In genomic region chrX:110097920-110098319, GRCh38 we compare ENCODE assay signal across 20 cellular contexts.
DNase-seq lines count a peak whose midpoint lies in the region; ATAC-seq and TF ChIP-seq lines count a peak whose summit lies in the region.
"Had no signal": no experiment of that assay in that cellular context is flagged by ENCODE, and none has a peak within 500 bp of the region (broad histone marks: within the 10 kb centered on the region; RNA-seq: fewer than 3 reads in every experiment).

No MANE protein-coding gene starts in this region.

- DNase-seq in DMS53 (lab: John Stamatoyannopoulos, UW) (peak; percentile 11), DMS53 treated with DMSO at 0.1 percent for 48 hours (lab: John Stamatoyannopoulos, UW; ENCODE audit: unreplicated experiment) (no peak), left ventricle myocardium inferior (no peak), right cardiac atrium (no peak), NCI-H69 (lab: John Stamatoyannopoulos, UW) (peak; percentile 56), CD1c-positive myeloid dendritic cell (ENCODE audit: extremely low spot score) (no peak)
- DNase-seq in CD8-positive, alpha-beta T cell = no peak
- DNase-seq: CD4-positive, CD25-positive, alpha-beta regulatory T cell; GF-D8; GM23248; HCEC 1CT; MG63; NCI-H1048; NCI-H1694 treated with DMSO at 0.1 percent for 48 hours; NCI-H2171; NCI-H446 treated with DMSO at 0.1 percent for 48 hours had no signal

- H3K9me3 ChIP-seq in left ventricle myocardium inferior (replicated peaks) = no peaks in the 10 kb centered on the region
- H3K9me3 ChIP-seq in right cardiac atrium (ENCODE audit: control insufficient read depth, low read length) = no peaks in the 10 kb centered on the region
- H3K9me3 ChIP-seq in CD8-positive, alpha-beta T cell (ENCODE audit: low read length) = no peaks in the 10 kb centered on the region
- H3K9me3 ChIP-seq: MG63 had no signal

- peak overlapping the region; percentile 16 for H3K27ac ChIP-seq in left ventricle myocardium inferior (replicated peaks)
- H3K27ac ChIP-seq in right cardiac atrium (ENCODE audit: low read length) = no peak overlapping the region
- no peak overlapping the region for H3K27ac ChIP-seq in CD8-positive, alpha-beta T cell (ENCODE audit: low read depth, low read length)
- H3K27ac ChIP-seq: 22Rv1, GM23248, HL-60 had no signal

- no peaks in the 10 kb centered on the region for H3K27me3 Mint-ChIP-seq in CD8-positive, alpha-beta T cell (ENCODE audit: low read depth)
- H3K27me3 Mint-ChIP-seq: B cell; CD4-positive, CD25-positive, alpha-beta regulatory T cell had no signal

- H3K4me1 ChIP-seq in left ventricle myocardium inferior (peaks cover 12% of the 10 kb centered on the region), right cardiac atrium (ENCODE audit: control insufficient read depth, insufficient read depth, low read length) (no peaks in the 10 kb centered on the region)
- no peaks in the 10 kb centered on the region for H3K4me1 ChIP-seq in CD8-positive, alpha-beta T cell (ENCODE audit: insufficient read depth, low read length)

- intact Hi-C loops in left ventricle myocardium inferior (cut with micrococcal nuclease) = no loop called here
- intact Hi-C loops in right cardiac atrium (cut with DNase I) = no loop called here
- intact Hi-C loops in CD8-positive, alpha-beta T cell (cut with DNase I, micrococcal nuclease) = no loop called here

- H3K9me3 Mint-ChIP-seq in CD8-positive, alpha-beta T cell = no peaks in the 10 kb centered on the region

- H3K27ac Mint-ChIP-seq in CD8-positive, alpha-beta T cell = no peak overlapping the region
- H3K27ac Mint-ChIP-seq: B cell; CD4-positive, CD25-positive, alpha-beta regulatory T cell had no signal

- CTCF ChIA-PET in CD8-positive, alpha-beta T cell (lab: Charles Lee) = no interaction called here

- H3K4me3 Mint-ChIP-seq in CD8-positive, alpha-beta T cell = no peak overlapping the region
- H3K4me3 Mint-ChIP-seq: B cell; CD4-positive, CD25-positive, alpha-beta regulatory T cell had no signal

- no peak for TF ChIP-seq CTCF in left ventricle myocardium inferior (IDR thresholded peaks at IDR 0.05; ENCODE audit: borderline replicate concordance)
- no peak for TF ChIP-seq CTCF in CD8-positive, alpha-beta T cell (IDR thresholded peaks at IDR 0.05)

- no peak for TF ChIP-seq POLR2A in GM18505 (IDR thresholded peaks at IDR 0.05; ENCODE audit: borderline replicate concordance, extremely low read depth, insufficient read depth, insufficient read length)

- H3K36me3 ChIP-seq in left ventricle myocardium inferior = no peaks in the 10 kb centered on the region
- no peaks in the 10 kb centered on the region for H3K36me3 ChIP-seq in CD8-positive, alpha-beta T cell (ENCODE audit: insufficient read depth, low read length)
- H3K36me3 ChIP-seq: MG63 had no signal

- H3K36me3 Mint-ChIP-seq in CD8-positive, alpha-beta T cell = peaks cover 17% of the 10 kb centered on the region

- no peaks in the 10 kb centered on the region for H3K27me3 ChIP-seq in left ventricle myocardium inferior (ENCODE audit: low read depth)
- no peaks in the 10 kb centered on the region for H3K27me3 ChIP-seq in right cardiac atrium (ENCODE audit: control insufficient read depth, insufficient read depth)
- H3K27me3 ChIP-seq in CD8-positive, alpha-beta T cell (ENCODE audit: insufficient read depth, low read length) = no peaks in the 10 kb centered on the region
- H3K27me3 ChIP-seq: MG63 had no signal

- ATAC-seq in right cardiac atrium (no peak), GM18505 (IDR thresholded peaks at IDR 0.05; ENCODE audit: unreplicated experiment) (no peak)
- ATAC-seq in CD8-positive, alpha-beta T cell = no peak

- H3K4me3 ChIP-seq in left ventricle myocardium inferior (no peak overlapping the region), right cardiac atrium (ENCODE audit: low read length) (no peak overlapping the region)
- H3K4me3 ChIP-seq in CD8-positive, alpha-beta T cell (ENCODE audit: low read depth, low read length) = no peak overlapping the region
- H3K4me3 ChIP-seq: GM23248, MG63 had no signal

- H3K4me1 Mint-ChIP-seq in CD8-positive, alpha-beta T cell (ENCODE audit: low read depth) = peaks cover 5% of the 10 kb centered on the region

- POLR2A ChIA-PET in CD8-positive, alpha-beta T cell (lab: Charles Lee) = no interaction called here

Comparison
In these comparisons a context has a peak if more than half of its experiments do, and no peak if none do; other contexts are left out.
1. DNase-seq: peak in DMS53 (single experiment) and NCI-H69 (single experiment); none in DMS53 treated with DMSO at 0.1 percent for 48 hours (single experiment), left ventricle myocardium inferior (single experiment), right cardiac atrium (0 of 3), CD1c-positive myeloid dendritic cell (single experiment) and CD8-positive, alpha-beta T cell (0 of 7).